Comparison of ENCODE assay signal across 9 cellular contexts in genomic region chr15:78415284-78415683, GRCh38. TPM values are rescaled to one million over a fixed set of nuclear protein-coding genes. Genes with fewer than 3 reads are reported as not detected.
DNase-seq lines count a peak whose midpoint lies in the region; ATAC-seq, FAIRE-seq and TF ChIP-seq lines count a peak whose summit lies in the region.
"Had no signal": no experiment of that assay in that cellular context is flagged by ENCODE, and none has a peak within 500 bp of the region (broad histone marks: within the 10 kb centered on the region; RNA-seq: fewer than 3 reads in every experiment).

No MANE protein-coding gene starts in this region.

- no TSS peak for BruUV-seq in K562 (replicated peaks; lab: Mats Ljungman, UMichigan)

- H3K27me3 ChIP-seq in GM23248 (replicated peaks; ENCODE audit: insufficient read depth) (peaks cover 29% of the 10 kb centered on the region; the same call in 1 of the 2 replicates), K562 (ENCODE audit: control insufficient read depth in 2 of 2, insufficient read depth in 2 of 2, low read length in 2 of 2) (peaks cover 5 to 30% of the 10 kb centered on the region in 2 experiments)

- no peaks in the 10 kb centered on the region for H3K79me2 ChIP-seq in GM23248 (ENCODE audit: insufficient read depth)
- no peaks in the 10 kb centered on the region for H3K79me2 ChIP-seq in K562 (ENCODE audit: control insufficient read depth, insufficient read depth, low read length)

- H3K9me3 ChIP-seq in GM23248 (ENCODE audit: low read depth) (no peaks in the 10 kb centered on the region), K562 (replicated peaks; ENCODE audit: control insufficient read depth, insufficient read depth, low read depth, low read length) (no peaks in the 10 kb centered on the region)

- H3K4me2 ChIP-seq in GM23248 (ENCODE audit: unreplicated experiment) (no peak overlapping the region), K562 (ENCODE audit: insufficient read depth, low read length) (no peak overlapping the region)

- no peak for TF ChIP-seq EP300 in K562 (IDR thresholded peaks at IDR 0.05; ENCODE audit: low read length)

- ATAC-seq in K562 (peak; percentile 74), HG03039 (IDR thresholded peaks at IDR 0.05; ENCODE audit: unreplicated experiment) (no peak), GM21447 (IDR thresholded peaks at IDR 0.05; ENCODE audit: unreplicated experiment) (no peak)

- in situ Hi-C loops in GM23248 (cut with MboI) (no loop called here), K562 (cut with MboI) (loop anchor here (5.0 kb wide), 1 partner anchor 103 kb away; no protein-coding TSS in a partner anchor)

- no peaks in the 10 kb centered on the region for H3K36me3 ChIP-seq in GM23248 (ENCODE audit: low read depth)
- no peaks in the 10 kb centered on the region for H3K36me3 ChIP-seq in K562 (ENCODE audit: control insufficient read depth, insufficient read depth, low read length)

- TF ChIP-seq CTCF in K562 (IDR thresholded peaks at IDR 0.05 in 2 of 3, conservative IDR thresholded peaks at IDR 0.05 in 1 of 3; ENCODE audit: insufficient read depth in 2 of 3, low read depth in 1 of 3, low read length in 3 of 3) (peak; percentile 23 to 58 (median 37); a peak in 3 of 6 replicates), neural crest cell (conservative IDR thresholded peaks at IDR 0.05) (peak; percentile 60)

- H4K20me1 ChIP-seq in GM23248 (ENCODE audit: insufficient read depth), result no peaks in the 10 kb centered on the region
- no peaks in the 10 kb centered on the region for H4K20me1 ChIP-seq in K562 (replicated peaks; ENCODE audit: control insufficient read depth, insufficient read depth, low read length)

- no peaks in the 10 kb centered on the region for H3K9me3 Mint-ChIP-seq in neural crest cell
- H3K9me3 Mint-ChIP-seq: activated CD4-positive, alpha-beta T cell treated with anti-CD3 and anti-CD28 coated beads, Interleukin-2, amount 10 ng/mL, durations not matched to agents 7 days and 5 days had no signal

- no peaks in the 10 kb centered on the region for H3K9me1 ChIP-seq in K562 (ENCODE audit: control insufficient read depth, insufficient read depth, low read length)

- H3K27me3 Mint-ChIP-seq in neural crest cell (ENCODE audit: low read depth), result peaks cover 8% of the 10 kb centered on the region

- no peaks in the 10 kb centered on the region for H3F3A ChIP-seq in GM23248 (ENCODE audit: insufficient read depth)

- TF ChIP-seq RAD21 in K562 (CRISPR knock-in tag; conservative IDR thresholded peaks at IDR 0.05 in 1 of 2, IDR thresholded peaks at IDR 0.05 in 1 of 2), result peak in 1 of 2 experiments; percentile 61; a peak in 2 of 4 replicates

- H3K36me3 Mint-ChIP-seq in neural crest cell (ENCODE audit: low read depth), result no peaks in the 10 kb centered on the region

- intact Hi-C loops in K562 (cut with micrococcal nuclease), result loop anchor here (2.0 kb wide), 1 partner anchor 106 kb away; no protein-coding TSS in a partner anchor

- H3K4me3 ChIP-seq in GM23248, result no peak overlapping the region
- H3K4me3 ChIP-seq in K562, result no peak overlapping the region

- peak; percentile 59 for DNase-seq in GM23248
- peak; percentile 52 for DNase-seq in NCI-H2081 treated with DMSO at 0.1 percent for 48 hours (lab: John Stamatoyannopoulos, UW)
- DNase-seq in K562 (ENCODE audit: extremely low read depth in 1 of 4, low spot score in 3 of 4), result peak in 2 of 4 experiments; percentile 21 to 27
- no peak for DNase-seq in neural crest cell (ENCODE audit: low read depth, low spot score)
- DNase-seq in COLO668 (lab: John Stamatoyannopoulos, UW; ENCODE audit: unreplicated experiment), result no peak
- DNase-seq in caudate nucleus (lab: John Stamatoyannopoulos, UW), result no peak
- DNase-seq: activated CD4-positive, alpha-beta T cell treated with anti-CD3 and anti-CD28 coated beads, Interleukin-2, amount 10 ng/mL, durations not matched to agents 7 days and 5 days had no signal

- WGBS in GM23248 (ENCODE audit: low coverage in 1 of 2, low lambda C conversion rate in 2 of 2, missing lambda C conversion rate in 2 of 2), 2 experiments, result 24% methylated on average over 4 of the region's 4 CpGs
- WGBS in K562 (ENCODE audit: insufficient coverage, low coverage, missing lambda C conversion rate), result 0% methylated on average over 4 of the region's 4 CpGs

- H3K4me1 ChIP-seq in GM23248 (ENCODE audit: insufficient read depth) (no peaks in the 10 kb centered on the region), K562 (replicated peaks in 1 of 2; ENCODE audit: control insufficient read depth in 2 of 2, insufficient read depth in 2 of 2, low read length in 2 of 2) (no peaks in the 10 kb centered on the region)

- no peaks in the 10 kb centered on the region for H3K9me2 ChIP-seq in GM23248 (ENCODE audit: insufficient read depth)

- H2AFZ ChIP-seq in GM23248 (no peak overlapping the region), K562 (ENCODE audit: low read depth, low read length) (no peak overlapping the region)

- no peak overlapping the region for H3K4me3 Mint-ChIP-seq in neural crest cell
- H3K4me3 Mint-ChIP-seq: activated CD4-positive, alpha-beta T cell treated with anti-CD3 and anti-CD28 coated beads, Interleukin-2, amount 10 ng/mL, durations not matched to agents 7 days and 5 days had no signal

- H3K4me1 Mint-ChIP-seq in neural crest cell, result peaks cover 5% of the 10 kb centered on the region
- H3K4me1 Mint-ChIP-seq: activated CD4-positive, alpha-beta T cell treated with anti-CD3 and anti-CD28 coated beads, Interleukin-2, amount 10 ng/mL, durations not matched to agents 7 days and 5 days had no signal

- POLR2A ChIA-PET in K562 (lab: Yijun Ruan, JAX), result interaction anchor here (0.7 to 1.3 kb wide), 4 partner anchors 14 to 131 kb away, joined by 3 read pairs; no protein-coding TSS in a partner anchor

- TF ChIP-seq POLR2A in K562 (conservative IDR thresholded peaks at IDR 0.05), result no peak

- CTCF ChIA-PET in K562 (lab: Yijun Ruan, JAX; ENCODE audit: low intra/inter-chr PET ratio), result interaction anchor here (0.5 to 0.7 kb wide), 2 partner anchors 130 to 428 kb away, joined by 3 read pairs; no protein-coding TSS in a partner anchor

- no peak overlapping the region for H3K27ac Mint-ChIP-seq in neural crest cell (ENCODE audit: unreplicated experiment)
- H3K27ac Mint-ChIP-seq: activated CD4-positive, alpha-beta T cell treated with anti-CD3 and anti-CD28 coated beads, Interleukin-2, amount 10 ng/mL, durations not matched to agents 7 days and 5 days had no signal

- H3K27ac ChIP-seq in GM23248, result no peak overlapping the region
- no peak overlapping the region for H3K27ac ChIP-seq in K562 (ENCODE audit: extremely low read depth, low read depth, low read length)
- H3K27ac ChIP-seq in caudate nucleus (ENCODE audit: low read depth, low read length), result no peak overlapping the region

- FAIRE-seq in K562 (lab: Jason Lieb, UNC), result no peak

- H3K9ac ChIP-seq in GM23248, result no peak overlapping the region
- H3K9ac ChIP-seq in K562 (ENCODE audit: insufficient read depth in 1 of 2, low read depth in 2 of 2, low read length in 2 of 2), result no peak overlapping the region

TF ChIP-seq in K562, 482 proteins besides CTCF, POLR2A, EP300 and RAD21:
- TF ChIP-seq HMGN3 (IDR thresholded peaks at IDR 0.05; ENCODE audit: borderline replicate concordance, extremely low read depth, insufficient read length, low read depth, low read length) (no peak), ESRRA (IDR thresholded peaks at IDR 0.05; ENCODE audit: borderline replicate concordance, low read depth) (peak; percentile 54; the same call in 1 of the 2 replicates)
TF ChIP-seq in K562: peak in this region for 1.

RNA-seq across cellular contexts. Expression of gene IREB2, which starts 22.7 kb away (rescaled TPM):
- 12.9 and 18.0 TPM in 2 replicates for total RNA-seq in GM23248 (2014; rRNA removed; shearing (Covaris generic))
- 11.8 and 13.1 TPM in 2 replicates for polyA plus RNA-seq in GM23248 (2016; fragmentation: Nextera tagmentation; extraction: Ambion mirVana)
- total RNA-seq in K562 (2011; cell fraction: chromatin; rRNA removed; ENCODE audit: low replicate concordance), result 54.9 and 123 TPM in 2 replicates
- 23.8 and 30.0 TPM in 2 replicates for total RNA-seq in K562 (2011; cell fraction: nucleolus; rRNA removed)
- 48.5 and 72.4 TPM in 2 replicates for total RNA-seq in K562 (2011; cell fraction: nucleoplasm; rRNA removed)
- total RNA-seq in K562 (2014; rRNA removed), result 16.8 and 17.1 TPM in 2 replicates
- total RNA-seq in K562 (2014; rRNA removed; fragmentation: Illumina TruSeq; extraction: Trizol), result 37.7 and 48.0 TPM in 2 replicates
- 30.8 and 34.0 TPM in 2 replicates for total RNA-seq in K562 (2015; rRNA removed; fragmentation: Illumina TruSeq; extraction: Trizol)
- total RNA-seq in K562 (2021), result 56.6 and 61.7 TPM in 2 replicates
- 51.5 and 59.1 TPM in 2 replicates for polyA plus RNA-seq in K562 (2011; rRNA removed)
- 13.6 and 22.2 TPM in 2 replicates for polyA plus RNA-seq in K562 (2011; cell fraction: cytosol; rRNA removed)
- 19.4 and 22.1 TPM in 2 replicates for polyA plus RNA-seq in K562 (2011; cell fraction: nucleus; rRNA removed)
- 26.6 and 30.9 TPM in 2 replicates for polyA plus RNA-seq in K562 (2012)
- polyA plus RNA-seq in K562 (2014; fragmentation: Illumina TruSeq; extraction: Trizol), result 45.4 and 53.2 TPM in 2 replicates
- polyA plus RNA-seq in K562 (2014; fragmentation: Nextera tagmentation; extraction: Ambion mirVana), result 10 to 100 TPM; 18.0 to 21.4 TPM
- polyA plus RNA-seq in K562 (2014; rRNA removed), result 24.1 and 25.4 TPM in 2 replicates
- polyA minus RNA-seq in K562 (2011; rRNA and poly(A)+ RNA removed), result 106 and 117 TPM in 2 replicates
- polyA minus RNA-seq in K562 (2011; cell fraction: cytosol; rRNA and poly(A)+ RNA removed), result 41.6 and 62.7 TPM in 2 replicates
- 31.2 and 42.7 TPM in 2 replicates for polyA minus RNA-seq in K562 (2011; cell fraction: nucleus; rRNA and poly(A)+ RNA removed)
- 97.2 and 97.6 TPM in 2 replicates for total RNA-seq in neural crest cell

Comparison
In these comparisons a context has a peak if more than half of its experiments do, and no peak if none do; other contexts are left out.
1. DNase-seq: peak in GM23248 (single experiment) and NCI-H2081 treated with DMSO at 0.1 percent for 48 hours (single experiment); none in neural crest cell (single experiment), COLO668 (single experiment) and caudate nucleus (0 of 61).